In genomic region chr14:60862283-60862682, GRCh38 we compare ENCODE assay signal across 10 cellular contexts.
DNase-seq lines count a peak whose midpoint lies in the region; ATAC-seq and TF ChIP-seq lines count a peak whose summit lies in the region.
"Had no signal": no experiment of that assay in that cellular context is flagged by ENCODE, and none has a peak within 500 bp of the region (broad histone marks: within the 10 kb centered on the region; RNA-seq: fewer than 3 reads in every experiment).

No MANE protein-coding gene starts in this region.

- intact Hi-C loops in sigmoid colon (cut with DNase I) = no loop called here

- 15 to 53% methylated on average over 2 of the region's 2 CpGs for WGBS in sigmoid colon, 2 donors

- no peak for ATAC-seq in GM21576 (IDR thresholded peaks at IDR 0.05; ENCODE audit: unreplicated experiment)
- no peak for ATAC-seq in HG03108 (IDR thresholded peaks at IDR 0.05; ENCODE audit: unreplicated experiment)
- ATAC-seq in HG03342 (IDR thresholded peaks at IDR 0.05; ENCODE audit: unreplicated experiment) = no peak
- ATAC-seq: WTC11 had no signal

- TF ChIP-seq EP300 in sigmoid colon (IDR thresholded peaks at IDR 0.05) = peak in 1 of 4 donors; percentile 25

- H3K36me3 ChIP-seq in sigmoid colon = no peaks in the 10 kb centered on the region

- H3K27me3 ChIP-seq in sigmoid colon = no peaks in the 10 kb centered on the region

- peaks cover 0 to 19% (median 11%) of the 10 kb centered on the region in 4 donors for H3K4me1 ChIP-seq in sigmoid colon

- TF ChIP-seq CTCF in fibroblast of the aortic adventitia (IDR thresholded peaks at IDR 0.05; ENCODE audit: insufficient read depth, low read length) = no peak
- TF ChIP-seq CTCF in sigmoid colon (IDR thresholded peaks at IDR 0.05) = no peak

- no peaks in the 10 kb centered on the region for H3K9me3 ChIP-seq in sigmoid colon

- TF ChIP-seq POLR2A in sigmoid colon (IDR thresholded peaks at IDR 0.05) = no peak

- H3K4me3 ChIP-seq in fibroblast of the aortic adventitia (ENCODE audit: low read depth, low read length) (no peak overlapping the region), sigmoid colon (no peak overlapping the region)

- DNase-seq in HT-29 (ENCODE audit: low spot score) (peak; percentile 83), NCI-H345 (lab: John Stamatoyannopoulos, UW) (peak; percentile 68), fibroblast of the aortic adventitia (ENCODE audit: low read depth) (peak; percentile 64), sigmoid colon (peak; percentile 77), cerebellum (ENCODE audit: low spot score) (no peak)
- DNase-seq: NCI-H446 treated with DMSO at 0.1 percent for 48 hours had no signal

- H3K27ac ChIP-seq in sigmoid colon = peak overlapping the region in 1 of 4 donors; percentile 0
